In the genomic region with DNA sequence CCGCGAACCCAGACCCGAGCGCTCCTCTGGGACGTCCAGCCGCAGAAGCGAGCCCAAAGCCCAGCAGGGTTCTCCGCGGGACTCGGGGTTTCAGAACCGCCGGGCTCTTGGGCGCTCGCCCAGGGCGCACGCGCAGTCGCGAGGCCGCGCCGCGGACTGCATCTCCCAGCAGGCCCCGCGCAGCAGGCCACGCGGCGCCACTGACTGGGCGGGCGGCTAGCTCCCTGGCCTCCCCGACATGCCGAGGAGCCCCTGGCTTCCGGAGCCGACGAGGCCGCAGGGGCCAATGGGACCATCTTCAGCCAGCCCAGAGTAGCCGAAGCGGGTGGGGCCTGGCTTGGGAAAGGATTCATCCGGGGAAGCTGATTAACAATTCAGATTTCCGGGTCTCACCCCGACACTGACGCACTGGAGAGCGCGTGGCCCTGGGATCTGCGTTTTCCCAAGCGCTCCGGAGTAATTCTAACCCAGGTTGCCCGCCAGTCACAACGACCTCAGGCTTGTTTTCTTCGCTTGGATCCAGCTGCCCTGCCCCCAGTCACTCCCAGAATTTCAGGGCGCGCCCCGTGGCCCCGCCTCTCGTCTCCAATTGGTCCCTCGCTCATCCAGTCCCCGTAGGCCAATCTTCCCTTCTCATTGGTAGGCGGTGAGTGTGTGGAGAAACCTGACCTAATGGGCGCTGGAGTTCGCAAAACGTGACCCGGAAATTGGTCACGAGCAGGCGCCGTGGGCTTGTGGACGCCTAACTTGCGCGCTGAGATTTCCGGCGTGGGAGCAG, we compare ENCODE assay signal across 1 cellular context.
TF ChIP-seq lines count a peak whose summit lies in the region.

A gene (plus strand): TSS at position 745 of the 778 bp plus-strand sequence. CDS start 328 bp downstream, outside the sequence.

TF ChIP-seq in HepG2, 621 proteins besides CTCF, POLR2A, EP300 and RAD21 (continued from another document and continues in another):
- TF ChIP-seq, protein P1, sequence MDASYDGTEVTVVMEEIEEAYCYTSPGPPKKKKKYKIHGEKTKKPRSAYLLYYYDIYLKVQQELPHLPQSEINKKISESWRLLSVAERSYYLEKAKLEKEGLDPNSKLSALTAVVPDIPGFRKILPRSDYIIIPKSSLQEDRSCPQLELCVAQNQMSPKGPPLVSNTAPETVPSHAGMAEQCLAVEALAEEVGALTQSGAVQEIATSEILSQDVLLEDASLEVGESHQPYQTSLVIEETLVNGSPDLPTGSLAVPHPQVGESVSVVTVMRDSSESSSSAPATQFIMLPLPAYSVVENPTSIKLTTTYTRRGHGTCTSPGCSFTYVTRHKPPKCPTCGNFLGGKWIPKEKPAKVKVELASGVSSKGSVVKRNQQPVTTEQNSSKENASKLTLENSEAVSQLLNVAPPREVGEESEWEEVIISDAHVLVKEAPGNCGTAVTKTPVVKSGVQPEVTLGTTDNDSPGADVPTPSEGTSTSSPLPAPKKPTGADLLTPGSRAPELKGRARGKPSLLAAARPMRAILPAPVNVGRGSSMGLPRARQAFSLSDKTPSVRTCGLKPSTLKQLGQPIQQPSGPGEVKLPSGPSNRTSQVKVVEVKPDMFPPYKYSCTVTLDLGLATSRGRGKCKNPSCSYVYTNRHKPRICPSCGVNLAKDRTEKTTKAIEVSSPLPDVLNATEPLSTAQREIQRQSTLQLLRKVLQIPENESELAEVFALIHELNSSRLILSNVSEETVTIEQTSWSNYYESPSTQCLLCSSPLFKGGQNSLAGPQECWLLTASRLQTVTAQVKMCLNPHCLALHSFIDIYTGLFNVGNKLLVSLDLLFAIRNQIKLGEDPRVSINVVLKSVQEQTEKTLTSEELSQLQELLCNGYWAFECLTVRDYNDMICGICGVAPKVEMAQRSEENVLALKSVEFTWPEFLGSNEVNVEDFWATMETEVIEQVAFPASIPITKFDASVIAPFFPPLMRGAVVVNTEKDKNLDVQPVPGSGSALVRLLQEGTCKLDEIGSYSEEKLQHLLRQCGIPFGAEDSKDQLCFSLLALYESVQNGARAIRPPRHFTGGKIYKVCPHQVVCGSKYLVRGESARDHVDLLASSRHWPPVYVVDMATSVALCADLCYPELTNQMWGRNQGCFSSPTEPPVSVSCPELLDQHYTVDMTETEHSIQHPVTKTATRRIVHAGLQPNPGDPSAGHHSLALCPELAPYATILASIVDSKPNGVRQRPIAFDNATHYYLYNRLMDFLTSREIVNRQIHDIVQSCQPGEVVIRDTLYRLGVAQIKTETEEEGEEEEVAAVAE (CRISPR knock-in tag; IDR thresholded peaks at IDR 0.05; ENCODE audit: borderline replicate concordance) = no peak
- TF ChIP-seq CREM (IDR thresholded peaks at IDR 0.05) (peak; percentile 97), CREM (CRISPR knock-in tag; IDR thresholded peaks at IDR 0.05) (peak; percentile 77; the same call in 1 of the 2 replicates), ZKSCAN1 (IDR thresholded peaks at IDR 0.05; ENCODE audit: low read length) (peak; percentile 85), SALL2 (CRISPR knock-in tag; IDR thresholded peaks at IDR 0.05) (no peak; the same call in none of the 2 replicates), ATF7 (IDR thresholded peaks at IDR 0.05) (no peak), ATF7 (CRISPR knock-in tag; IDR thresholded peaks at IDR 0.05) (0 out of 2 replicates have a peak, but pooled peaks have one; percentile 65), ZNF792 (CRISPR knock-in tag; IDR thresholded peaks at IDR 0.05) (0 out of 2 replicates have a peak, but pooled peaks have one; percentile 18), NR2F1 (CRISPR knock-in tag; IDR thresholded peaks at IDR 0.05) (peak in 1 of 2 experiments; percentile 27; a peak in 1 of 4 replicates), MBNL3 (CRISPR knock-in tag; conservative IDR thresholded peaks at IDR 0.05) (no peak), ZNF749 (CRISPR knock-in tag; IDR thresholded peaks at IDR 0.05; ENCODE audit: borderline replicate concordance) (no peak), RFX5 (IDR thresholded peaks at IDR 0.05; ENCODE audit: low read depth, low read length) (0 out of 2 replicates have a peak, but pooled peaks have one; percentile 29), DR1 (CRISPR knock-in tag; IDR thresholded peaks at IDR 0.05) (peak; percentile 55), MED1 (CRISPR knock-in tag; IDR thresholded peaks at IDR 0.05) (peak; percentile 70; the same call in 1 of the 2 replicates), AGO1 (IDR thresholded peaks at IDR 0.05; ENCODE audit: low read depth, low read length, poor library complexity, severe bottlenecking) (peak; percentile 33), ZNF7 (CRISPR knock-in tag; IDR thresholded peaks at IDR 0.05) (no peak), ZNF891 (CRISPR knock-in tag; IDR thresholded peaks at IDR 0.05) (no peak; the same call in 1 of the 2 replicates), KLF11 (CRISPR knock-in tag; IDR thresholded peaks at IDR 0.05) (peak; percentile 41; the same call in 1 of the 2 replicates), ZSCAN12 (CRISPR knock-in tag; IDR thresholded peaks at IDR 0.05) (peak; percentile 55; the same call in 1 of the 2 replicates), BRCA1 (CRISPR knock-in tag; IDR thresholded peaks at IDR 0.05) (peak; percentile 55), GABPB1 (CRISPR knock-in tag; IDR thresholded peaks at IDR 0.05) (peak; percentile 92), NFYC (CRISPR knock-in tag; IDR thresholded peaks at IDR 0.05) (peak; percentile 80), CBFB (CRISPR knock-in tag; IDR thresholded peaks at IDR 0.05) (no peak), MYC (CRISPR knock-in tag; IDR thresholded peaks at IDR 0.05; ENCODE audit: borderline replicate concordance) (peak; percentile 89), NR2F6 (IDR thresholded peaks at IDR 0.05) (peak; percentile 52; the same call in 1 of the 2 replicates), NR2F6 (CRISPR knock-in tag; IDR thresholded peaks at IDR 0.05) (peak; percentile 62; the same call in 1 of the 2 replicates), ZFP36 (IDR thresholded peaks at IDR 0.05; ENCODE audit: borderline replicate concordance, low read depth, low read length, partially characterized antibody) (no peak), SPEN (CRISPR knock-in tag; IDR thresholded peaks at IDR 0.05; ENCODE audit: low read depth) (peak; percentile 87), ZNF747 (CRISPR knock-in tag; IDR thresholded peaks at IDR 0.05; ENCODE audit: borderline replicate concordance) (peak; percentile 52; the same call in 1 of the 2 replicates), CCDC6 (CRISPR knock-in tag; IDR thresholded peaks at IDR 0.05) (peak; percentile 15; the same call in 1 of the 2 replicates), U2AF2 (IDR thresholded peaks at IDR 0.05; ENCODE audit: low read depth, low read length) (peak; percentile 72; the same call in 1 of the 2 replicates), ZNF496 (CRISPR knock-in tag; IDR thresholded peaks at IDR 0.05; ENCODE audit: insufficient replicate concordance) (no peak), MXI1 (IDR thresholded peaks at IDR 0.05; ENCODE audit: borderline replicate concordance, low read depth, low read length) (peak; percentile 79; the same call in 2 of the 3 replicates), KMT2B (CRISPR knock-in tag; IDR thresholded peaks at IDR 0.05) (peak; percentile 73; the same call in 1 of the 2 replicates), HDAC2 (CRISPR knock-in tag; IDR thresholded peaks at IDR 0.05) (peak; percentile 56; the same call in 1 of the 2 replicates), ZNF567 (CRISPR knock-in tag; IDR thresholded peaks at IDR 0.05; ENCODE audit: borderline replicate concordance) (0 out of 2 replicates have a peak, but pooled peaks have one; percentile 70), ZKSCAN8 (CRISPR knock-in tag; IDR thresholded peaks at IDR 0.05; ENCODE audit: borderline replicate concordance) (0 out of 2 replicates have a peak, but pooled peaks have one; percentile 22), ZMAT3 (CRISPR knock-in tag; conservative IDR thresholded peaks at IDR 0.05) (0 out of 2 replicates have a peak, but pooled peaks have one; percentile 23), LCORL (IDR thresholded peaks at IDR 0.05) (no peak), LCORL (CRISPR knock-in tag; IDR thresholded peaks at IDR 0.05) (peak; percentile 42; the same call in 1 of the 2 replicates), FOSL2 (CRISPR knock-in tag; IDR thresholded peaks at IDR 0.05) (no peak), PCBP1 (IDR thresholded peaks at IDR 0.05; ENCODE audit: borderline replicate concordance, low read depth, low read length) (0 out of 2 replicates have a peak, but pooled peaks have one; percentile 81), ZNF570 (CRISPR knock-in tag; IDR thresholded peaks at IDR 0.05; ENCODE audit: borderline replicate concordance) (no peak)
- TF ChIP-seq, protein P2, sequence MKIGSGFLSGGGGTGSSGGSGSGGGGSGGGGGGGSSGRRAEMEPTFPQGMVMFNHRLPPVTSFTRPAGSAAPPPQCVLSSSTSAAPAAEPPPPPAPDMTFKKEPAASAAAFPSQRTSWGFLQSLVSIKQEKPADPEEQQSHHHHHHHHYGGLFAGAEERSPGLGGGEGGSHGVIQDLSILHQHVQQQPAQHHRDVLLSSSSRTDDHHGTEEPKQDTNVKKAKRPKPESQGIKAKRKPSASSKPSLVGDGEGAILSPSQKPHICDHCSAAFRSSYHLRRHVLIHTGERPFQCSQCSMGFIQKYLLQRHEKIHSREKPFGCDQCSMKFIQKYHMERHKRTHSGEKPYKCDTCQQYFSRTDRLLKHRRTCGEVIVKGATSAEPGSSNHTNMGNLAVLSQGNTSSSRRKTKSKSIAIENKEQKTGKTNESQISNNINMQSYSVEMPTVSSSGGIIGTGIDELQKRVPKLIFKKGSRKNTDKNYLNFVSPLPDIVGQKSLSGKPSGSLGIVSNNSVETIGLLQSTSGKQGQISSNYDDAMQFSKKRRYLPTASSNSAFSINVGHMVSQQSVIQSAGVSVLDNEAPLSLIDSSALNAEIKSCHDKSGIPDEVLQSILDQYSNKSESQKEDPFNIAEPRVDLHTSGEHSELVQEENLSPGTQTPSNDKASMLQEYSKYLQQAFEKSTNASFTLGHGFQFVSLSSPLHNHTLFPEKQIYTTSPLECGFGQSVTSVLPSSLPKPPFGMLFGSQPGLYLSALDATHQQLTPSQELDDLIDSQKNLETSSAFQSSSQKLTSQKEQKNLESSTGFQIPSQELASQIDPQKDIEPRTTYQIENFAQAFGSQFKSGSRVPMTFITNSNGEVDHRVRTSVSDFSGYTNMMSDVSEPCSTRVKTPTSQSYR (CRISPR knock-in tag; IDR thresholded peaks at IDR 0.05; ENCODE audit: borderline replicate concordance) = peak; percentile 75
- TF ChIP-seq, protein P3, sequence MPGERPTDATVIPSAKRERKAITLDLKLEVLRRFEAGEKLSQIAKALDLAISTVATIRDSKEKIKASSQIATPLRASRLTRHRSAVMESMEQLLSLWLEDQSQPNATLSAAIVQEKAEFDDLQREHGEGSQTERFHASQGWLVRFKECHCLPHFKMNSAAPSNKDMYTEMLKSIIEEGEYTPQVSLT (CRISPR knock-in tag; IDR thresholded peaks at IDR 0.05; ENCODE audit: borderline replicate concordance, low read depth) = no peak
- TF ChIP-seq, protein P4, sequence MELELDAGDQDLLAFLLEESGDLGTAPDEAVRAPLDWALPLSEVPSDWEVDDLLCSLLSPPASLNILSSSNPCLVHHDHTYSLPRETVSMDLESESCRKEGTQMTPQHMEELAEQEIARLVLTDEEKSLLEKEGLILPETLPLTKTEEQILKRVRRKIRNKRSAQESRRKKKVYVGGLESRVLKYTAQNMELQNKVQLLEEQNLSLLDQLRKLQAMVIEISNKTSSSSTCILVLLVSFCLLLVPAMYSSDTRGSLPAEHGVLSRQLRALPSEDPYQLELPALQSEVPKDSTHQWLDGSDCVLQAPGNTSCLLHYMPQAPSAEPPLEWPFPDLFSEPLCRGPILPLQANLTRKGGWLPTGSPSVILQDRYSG (CRISPR knock-in tag; IDR thresholded peaks at IDR 0.05) = no peak
- TF ChIP-seq, protein P5, sequence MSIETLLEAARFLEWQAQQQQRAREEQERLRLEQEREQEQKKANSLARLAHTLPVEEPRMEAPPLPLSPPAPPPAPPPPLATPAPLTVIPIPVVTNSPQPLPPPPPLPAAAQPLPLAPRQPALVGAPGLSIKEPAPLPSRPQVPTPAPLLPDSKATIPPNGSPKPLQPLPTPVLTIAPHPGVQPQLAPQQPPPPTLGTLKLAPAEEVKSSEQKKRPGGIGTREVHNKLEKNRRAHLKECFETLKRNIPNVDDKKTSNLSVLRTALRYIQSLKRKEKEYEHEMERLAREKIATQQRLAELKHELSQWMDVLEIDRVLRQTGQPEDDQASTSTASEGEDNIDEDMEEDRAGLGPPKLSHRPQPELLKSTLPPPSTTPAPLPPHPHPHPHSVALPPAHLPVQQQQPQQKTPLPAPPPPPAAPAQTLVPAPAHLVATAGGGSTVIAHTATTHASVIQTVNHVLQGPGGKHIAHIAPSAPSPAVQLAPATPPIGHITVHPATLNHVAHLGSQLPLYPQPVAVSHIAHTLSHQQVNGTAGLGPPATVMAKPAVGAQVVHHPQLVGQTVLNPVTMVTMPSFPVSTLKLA (IDR thresholded peaks at IDR 0.05) = peak; percentile 78
- TF ChIP-seq, protein P6, sequence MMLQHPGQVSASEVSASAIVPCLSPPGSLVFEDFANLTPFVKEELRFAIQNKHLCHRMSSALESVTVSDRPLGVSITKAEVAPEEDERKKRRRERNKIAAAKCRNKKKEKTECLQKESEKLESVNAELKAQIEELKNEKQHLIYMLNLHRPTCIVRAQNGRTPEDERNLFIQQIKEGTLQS (CRISPR knock-in tag; IDR thresholded peaks at IDR 0.05) = no peak; the same call in 1 of the 2 replicates
- TF ChIP-seq, protein P7, sequence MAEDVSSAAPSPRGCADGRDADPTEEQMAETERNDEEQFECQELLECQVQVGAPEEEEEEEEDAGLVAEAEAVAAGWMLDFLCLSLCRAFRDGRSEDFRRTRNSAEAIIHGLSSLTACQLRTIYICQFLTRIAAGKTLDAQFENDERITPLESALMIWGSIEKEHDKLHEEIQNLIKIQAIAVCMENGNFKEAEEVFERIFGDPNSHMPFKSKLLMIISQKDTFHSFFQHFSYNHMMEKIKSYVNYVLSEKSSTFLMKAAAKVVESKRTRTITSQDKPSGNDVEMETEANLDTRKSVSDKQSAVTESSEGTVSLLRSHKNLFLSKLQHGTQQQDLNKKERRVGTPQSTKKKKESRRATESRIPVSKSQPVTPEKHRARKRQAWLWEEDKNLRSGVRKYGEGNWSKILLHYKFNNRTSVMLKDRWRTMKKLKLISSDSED (CRISPR knock-in tag; IDR thresholded peaks at IDR 0.05) = no peak
- TF ChIP-seq, protein P8, sequence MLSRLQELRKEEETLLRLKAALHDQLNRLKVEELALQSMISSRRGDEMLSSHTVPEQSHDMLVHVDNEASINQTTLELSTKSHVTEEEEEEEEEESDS (CRISPR knock-in tag; IDR thresholded peaks at IDR 0.05; ENCODE audit: borderline replicate concordance) = no peak
- TF ChIP-seq, protein P9, sequence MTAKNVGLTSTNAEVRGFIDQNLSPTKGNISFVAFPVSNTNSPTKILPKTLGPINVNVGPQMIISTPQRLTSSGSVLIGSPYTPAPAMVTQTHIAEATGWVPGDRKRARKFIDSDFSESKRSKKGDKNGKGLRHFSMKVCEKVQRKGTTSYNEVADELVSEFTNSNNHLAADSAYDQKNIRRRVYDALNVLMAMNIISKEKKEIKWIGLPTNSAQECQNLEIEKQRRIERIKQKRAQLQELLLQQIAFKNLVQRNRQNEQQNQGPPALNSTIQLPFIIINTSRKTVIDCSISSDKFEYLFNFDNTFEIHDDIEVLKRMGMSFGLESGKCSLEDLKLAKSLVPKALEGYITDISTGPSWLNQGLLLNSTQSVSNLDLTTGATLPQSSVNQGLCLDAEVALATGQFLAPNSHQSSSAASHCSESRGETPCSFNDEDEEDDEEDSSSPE (CRISPR knock-in tag; IDR thresholded peaks at IDR 0.05) = peak; percentile 71
